9 cellular contexts compared by ENCODE assay signal in genomic region chr5:111071413-111071812, GRCh38. TPM values are rescaled to one million over a fixed set of nuclear protein-coding genes. Genes with fewer than 3 reads are reported as not detected.
DNase-seq lines count a peak whose midpoint lies in the region; ATAC-seq and TF ChIP-seq lines count a peak whose summit lies in the region.
"Had no signal": no experiment of that assay in that cellular context is flagged by ENCODE, and none has a peak within 500 bp of the region (broad histone marks: within the 10 kb centered on the region; RNA-seq: fewer than 3 reads in every experiment).

TSS of gene TSLP (plus strand) at chr5:111071713. CDS start at chr5:111071891, 178 bp downstream.

- TF ChIP-seq POLR2A in right lobe of liver (IDR thresholded peaks at IDR 0.05) = no peak

- H3K9me3 ChIP-seq in heart right ventricle (no peaks in the 10 kb centered on the region), right lobe of liver (no peaks in the 10 kb centered on the region), thoracic aorta (no peaks in the 10 kb centered on the region)

- H3K27ac ChIP-seq in heart right ventricle (no peak within 1 kb of the TSS), right lobe of liver (no peak within 1 kb of the TSS), thoracic aorta (no peak within 1 kb of the TSS)

- H3K4me3 ChIP-seq in heart right ventricle (peak within 1 kb of the TSS in 9 of 10 donors; percentile 15 to 61 (median 55)), astrocyte of the cerebellum (ENCODE audit: low read depth, low read length) (peak within 1 kb of the TSS; percentile 21), right lobe of liver (peak within 1 kb of the TSS in 2 of 3 donors; percentile 59 to 63), thoracic aorta (peak within 1 kb of the TSS; percentile 82)

- intact Hi-C loops in heart right ventricle (cut with DNase I) (loop anchor here in 3 of 10 donors (5.0 to 10.0 kb wide), 3 partner anchors 157 to 317 kb away; no protein-coding TSS in a partner anchor), left cardiac atrium (cut with DNase I) (loop anchor here in 1 of 2 donors (5.0 kb wide), 1 partner anchor 284 kb away; no protein-coding TSS in a partner anchor), right lobe of liver (cut with DNase I) (no loop called here)

- CTCF ChIA-PET in GM10248 (lab: Yijun Ruan, JAX) = interaction anchor here (1.1 kb wide), 1 partner anchor 11 kb away, joined by 3 read pairs; no protein-coding TSS in a partner anchor

- H3K4me1 ChIP-seq in heart right ventricle (peaks cover 0 to 37% (median 8%) of the 10 kb centered on the region in 9 donors), right lobe of liver (peaks cover 0 to 11% (median 2%) of the 10 kb centered on the region in 4 donors), thoracic aorta (ENCODE audit: control insufficient read depth in 1 of 2, low read depth in 2 of 2) (peaks cover 4 to 38% of the 10 kb centered on the region in 2 donors)

- WGBS in heart right ventricle, 2 donors = 80 to 85% methylated on average over 4 of the region's 4 CpGs
- WGBS in right lobe of liver (ENCODE audit: insufficient coverage, low coverage, low lambda C conversion rate, missing lambda C conversion rate) = 88% methylated on average over 4 of the region's 4 CpGs

- in situ Hi-C loops in astrocyte of the cerebellum (cut with HindIII; ENCODE audit: low sequenced_read_pairs) = no loop called here

- H3K27me3 ChIP-seq in heart right ventricle (peaks cover 0 to 75% (median 28%) of the 10 kb centered on the region in 7 donors), right lobe of liver (no peaks in the 10 kb centered on the region), thoracic aorta (replicated peaks; ENCODE audit: insufficient read depth) (no peaks in the 10 kb centered on the region)

- TF ChIP-seq CTCF in heart right ventricle (IDR thresholded peaks at IDR 0.05) (no peak), astrocyte of the cerebellum (IDR thresholded peaks at IDR 0.05; ENCODE audit: low read depth, low read length, missing control alignments) (no peak), right lobe of liver (IDR thresholded peaks at IDR 0.05) (no peak), thoracic aorta (IDR thresholded peaks at IDR 0.05) (no peak), GM10248 (IDR thresholded peaks at IDR 0.05; ENCODE audit: control extremely low read depth, extremely low read depth, low read depth, missing control alignments) (no peak)

- POLR2A ChIA-PET in GM10248 (lab: Yijun Ruan, JAX) = no interaction called here

- no peaks in the 10 kb centered on the region for H3K36me3 ChIP-seq in heart right ventricle
- H3K36me3 ChIP-seq in right lobe of liver = no peaks in the 10 kb centered on the region
- no peaks in the 10 kb centered on the region for H3K36me3 ChIP-seq in thoracic aorta

- ATAC-seq in heart right ventricle (no peak), left cardiac atrium (no peak), right lobe of liver (no peak), thoracic aorta (ENCODE audit: insufficient number of reproducible peaks, low FRiP score, low read depth) (no peak)

- DNase-seq in heart right ventricle (no peak), left cardiac atrium (no peak), astrocyte of the cerebellum (ENCODE audit: low read depth) (no peak), right lobe of liver (no peak), thoracic aorta (ENCODE audit: low spot score) (no peak), NCI-H1048 (lab: John Stamatoyannopoulos, UW) (no peak), NCI-H128 (lab: John Stamatoyannopoulos, UW; ENCODE audit: unreplicated experiment) (no peak), GM10248 (ENCODE audit: extremely low spot score) (no peak)
- DNase-seq: NCI-H1694 had no signal

RNA-seq across cellular contexts. Expression of gene TSLP, which starts in this region (rescaled TPM):
- total RNA-seq in heart right ventricle (1 to 10 TPM; 3.1 to 8.5 (median 4.5) TPM), left cardiac atrium (1 to 10 TPM; 1.5 to 2.8 TPM), right lobe of liver (1 to 10 TPM in 3 of 6 experiments, under 1 TPM in 3; 0.74 to 2.4 (median 1.4) TPM), thoracic aorta (under 1 TPM in 1 of 2 donors, not detected in 1; 0.28 TPM)
- 1 to 10 TPM; 2.8 to 8.7 TPM for polyA plus RNA-seq in heart right ventricle

Comparison
In these comparisons a context has a peak if more than half of its experiments do, and no peak if none do; other contexts are left out.
1. H3K4me3 ChIP-seq: peak in every context shown above with its lines; median percentile 82 in thoracic aorta; 61 in right lobe of liver; 55 in heart right ventricle; 21 in astrocyte of the cerebellum.